Comparison of ENCODE assay signal across 23 cellular contexts in the genomic region with DNA sequence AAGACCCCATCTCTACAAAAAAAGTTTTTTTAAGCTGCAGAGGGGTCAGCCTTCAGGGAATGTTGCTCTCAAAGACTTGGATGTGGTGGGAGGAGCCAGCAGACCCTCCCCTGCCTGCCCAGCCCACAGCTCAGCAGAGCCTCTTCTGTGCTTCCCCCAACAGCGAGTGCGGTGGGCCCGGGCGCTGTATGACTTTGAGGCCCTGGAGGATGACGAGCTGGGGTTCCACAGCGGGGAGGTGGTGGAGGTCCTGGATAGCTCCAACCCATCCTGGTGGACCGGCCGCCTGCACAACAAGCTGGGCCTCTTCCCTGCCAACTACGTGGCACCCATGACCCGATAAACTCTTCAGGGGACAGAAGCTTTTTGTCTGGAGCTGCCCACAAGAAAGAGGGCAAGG. TPM values are rescaled to one million over a fixed set of nuclear protein-coding genes. Genes with fewer than 3 reads are reported as not detected.
"Had no signal": no experiment of that assay in that cellular context is flagged by ENCODE, and none has a peak within 500 bp of the region (broad histone marks: within the 10 kb centered on the region; RNA-seq: fewer than 3 reads in every experiment).

No MANE protein-coding gene starts in this region.

- H3K27me3 ChIP-seq: SJSA1 had no signal

- H3K4me3 ChIP-seq: SJSA1, SK-N-MC had no signal

- H3K9me3 ChIP-seq: SJSA1 had no signal

- H3K36me3 ChIP-seq: SJSA1 had no signal

- DNase-seq: IMR-90, Kasumi-1, MM.1S, NCI-H1092 treated with DMSO at 0.1 percent for 48 hours, NCI-H1436, NCI-H187, NCI-H2029, NCI-H2081 treated with DMSO at 0.1 percent for 48 hours, NCI-H2171, NCI-H226, NCI-H446, NCI-H510A, NCI-H524 treated with DMSO at 0.1 percent for 48 hours, NCI-H774, Right ventricle myocardium superior, RPMI8226, SIG-M5 had no signal

- ATAC-seq: HepG2 had no signal

- H3K27ac ChIP-seq: KMS-11, SJSA1, SK-N-MC had no signal

RNA-seq across cellular contexts. Expression of gene TMA7B, which starts 10.5 kb away (rescaled TPM):
- total RNA-seq: HepG2, HT1080, IMR-90, M059J, Right ventricle myocardium superior, SJSA1 had no signal
- polyA plus RNA-seq: HepG2, IMR-90 had no signal

RNA-seq across cellular contexts. Expression of gene FAM83F, which starts 24.0 kb away (rescaled TPM):
- total RNA-seq: HepG2, IMR-90, M059J, SJSA1 had no signal
- polyA plus RNA-seq: HepG2, IMR-90 had no signal
